8 cellular contexts compared by ENCODE assay signal in the genomic region with DNA sequence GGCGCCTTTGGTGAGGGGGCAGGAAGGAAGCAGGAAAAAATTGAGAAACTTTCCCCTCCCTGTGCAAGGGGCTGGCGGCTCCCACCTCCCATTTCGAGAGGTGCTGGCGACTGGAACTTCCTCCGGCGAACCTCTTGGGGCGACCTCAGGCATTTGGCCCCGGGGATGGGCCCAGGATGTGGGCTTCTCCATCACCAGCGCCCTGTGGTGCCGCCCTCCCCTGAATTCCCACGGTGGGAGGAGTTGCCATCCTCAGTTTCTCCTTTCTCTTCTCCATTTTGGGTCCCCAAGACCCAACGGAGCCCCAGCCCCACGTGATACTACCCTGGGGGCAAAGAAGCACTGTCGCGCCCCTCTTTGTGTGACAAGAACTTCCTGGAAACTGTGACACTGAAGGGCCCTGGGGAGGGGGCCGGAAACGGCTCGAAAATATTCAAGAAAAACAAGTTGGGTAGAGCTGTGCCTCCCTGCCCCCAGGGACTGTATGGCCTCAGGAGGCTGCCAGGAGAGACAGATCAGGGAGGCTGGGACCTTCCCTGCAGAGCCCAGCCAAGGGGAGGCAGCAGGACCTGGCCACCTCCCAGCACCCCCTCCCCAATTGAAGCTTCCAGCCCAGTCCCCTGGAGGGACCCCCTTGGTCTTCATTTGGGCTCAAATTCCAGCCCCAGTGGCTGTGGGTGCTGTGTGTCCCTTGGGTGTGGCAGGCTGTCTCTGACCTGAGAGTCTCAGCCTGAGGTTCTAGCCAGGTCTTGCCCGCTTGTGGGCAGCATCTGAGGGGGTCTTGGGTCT. TPM values are rescaled to one million over a fixed set of nuclear protein-coding genes. Genes with fewer than 3 reads are reported as not detected.
DNase-seq lines count a peak whose midpoint lies in the region; ATAC-seq and TF ChIP-seq lines count a peak whose summit lies in the region.

No MANE protein-coding gene starts in this region.

- no peak for TF ChIP-seq CTCF in coronary artery (IDR thresholded peaks at IDR 0.05)

- ATAC-seq in HG03175 (IDR thresholded peaks at IDR 0.05; ENCODE audit: unreplicated experiment) (peak; percentile 39), HG03045 (IDR thresholded peaks at IDR 0.05; ENCODE audit: unreplicated experiment) (no peak), HG03520 (IDR thresholded peaks at IDR 0.05; ENCODE audit: unreplicated experiment) (no peak)

- H3K27me3 ChIP-seq in mononuclear cell (ENCODE audit: insufficient read depth, low read length) = no peaks in the 10 kb centered on the region

- DNase-seq in EL = peak; percentile 42
- peak; percentile 80 for DNase-seq in activated CD4-positive, alpha-beta T cell treated with anti-CD3 and anti-CD28 coated beads for 1 hour
- DNase-seq in coronary artery (ENCODE audit: low spot score) = peak; percentile 82
- peak; percentile 37 for DNase-seq in stimulated activated CD8-positive, alpha-beta memory T cell treated with anti-CD3 and anti-CD28 coated beads, Interleukin-7, amount 100 ng/mL, for 24 hours (ENCODE audit: low read depth)

- peak overlapping the region; percentile 93 to 100 for H3K27ac ChIP-seq in coronary artery

- no peaks in the 10 kb centered on the region for H3K9me3 ChIP-seq in mononuclear cell (ENCODE audit: low read depth, low read length)

- H3K4me1 ChIP-seq in mononuclear cell (ENCODE audit: insufficient read depth, low read length) = peaks cover 51% of the 10 kb centered on the region

- peak overlapping the region; percentile 89 for H3K4me3 ChIP-seq in coronary artery
- H3K4me3 ChIP-seq in mononuclear cell (ENCODE audit: low read length) = peak overlapping the region; percentile 92

RNA-seq across cellular contexts. Expression of gene AP1M2, which starts 16.2 kb away (rescaled TPM):
- total RNA-seq in mononuclear cell = 0.63 TPM

RNA-seq across cellular contexts. Expression of gene SLC44A2, which starts 22.1 kb away (rescaled TPM):
- total RNA-seq in mononuclear cell = 57.1 TPM

RNA-seq across cellular contexts. Expression of gene CDKN2D, which starts 34.5 kb away (rescaled TPM):
- total RNA-seq in mononuclear cell = 84.0 TPM

RNA-seq across cellular contexts. Expression of gene KRI1, which starts 37.5 kb away (rescaled TPM):
- total RNA-seq in mononuclear cell = 6.7 TPM

RNA-seq across cellular contexts. Expression of gene ILF3, which starts 50.9 kb away (rescaled TPM):
- total RNA-seq in mononuclear cell = 212 TPM
